Comparison of ENCODE assay signal across 1 cellular context in the genomic region with DNA sequence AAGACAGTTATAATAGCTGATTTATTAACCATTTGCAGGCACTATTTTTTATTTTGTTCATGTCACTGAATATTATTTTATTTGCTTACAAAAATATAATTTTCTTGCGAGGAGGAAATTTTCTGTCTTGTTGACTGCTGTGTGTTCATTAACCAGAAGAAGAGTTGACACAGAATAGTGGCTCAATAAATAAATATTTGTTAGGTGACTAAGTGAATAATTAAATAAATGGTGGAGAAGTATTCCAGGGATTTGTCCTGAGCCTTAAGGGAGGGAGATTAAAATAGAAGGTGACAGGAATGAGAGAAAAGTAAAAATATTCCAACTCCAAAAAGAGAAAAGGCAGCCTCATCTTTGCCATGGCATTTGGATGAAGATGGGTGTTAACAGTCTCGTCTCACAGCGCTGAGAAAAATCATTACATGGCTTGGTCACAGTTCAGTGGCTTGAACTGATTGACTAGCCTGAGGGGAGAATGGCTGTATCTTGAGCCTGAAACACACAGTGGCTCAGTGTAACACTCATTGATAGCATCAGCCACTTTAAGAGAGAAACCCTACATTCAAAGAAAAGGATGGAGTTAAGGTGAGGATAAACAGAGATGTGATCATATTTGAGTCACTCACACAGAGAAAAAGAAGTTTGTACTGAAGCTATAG.
TF ChIP-seq lines count a peak whose summit lies in the region.

No MANE protein-coding gene starts in this region.

TF ChIP-seq in H1, 55 proteins besides CTCF, POLR2A, EP300 and RAD21 (continued from another document):
- TF ChIP-seq, protein P1, sequence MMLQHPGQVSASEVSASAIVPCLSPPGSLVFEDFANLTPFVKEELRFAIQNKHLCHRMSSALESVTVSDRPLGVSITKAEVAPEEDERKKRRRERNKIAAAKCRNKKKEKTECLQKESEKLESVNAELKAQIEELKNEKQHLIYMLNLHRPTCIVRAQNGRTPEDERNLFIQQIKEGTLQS (IDR thresholded peaks at IDR 0.05; ENCODE audit: insufficient read depth, low read depth, low read length): no peak
- TF ChIP-seq HDAC6 (IDR thresholded peaks at IDR 0.05; ENCODE audit: low read depth, low read length): no peak
